ENCODE assay signal across 21 cellular contexts in the genomic region with DNA sequence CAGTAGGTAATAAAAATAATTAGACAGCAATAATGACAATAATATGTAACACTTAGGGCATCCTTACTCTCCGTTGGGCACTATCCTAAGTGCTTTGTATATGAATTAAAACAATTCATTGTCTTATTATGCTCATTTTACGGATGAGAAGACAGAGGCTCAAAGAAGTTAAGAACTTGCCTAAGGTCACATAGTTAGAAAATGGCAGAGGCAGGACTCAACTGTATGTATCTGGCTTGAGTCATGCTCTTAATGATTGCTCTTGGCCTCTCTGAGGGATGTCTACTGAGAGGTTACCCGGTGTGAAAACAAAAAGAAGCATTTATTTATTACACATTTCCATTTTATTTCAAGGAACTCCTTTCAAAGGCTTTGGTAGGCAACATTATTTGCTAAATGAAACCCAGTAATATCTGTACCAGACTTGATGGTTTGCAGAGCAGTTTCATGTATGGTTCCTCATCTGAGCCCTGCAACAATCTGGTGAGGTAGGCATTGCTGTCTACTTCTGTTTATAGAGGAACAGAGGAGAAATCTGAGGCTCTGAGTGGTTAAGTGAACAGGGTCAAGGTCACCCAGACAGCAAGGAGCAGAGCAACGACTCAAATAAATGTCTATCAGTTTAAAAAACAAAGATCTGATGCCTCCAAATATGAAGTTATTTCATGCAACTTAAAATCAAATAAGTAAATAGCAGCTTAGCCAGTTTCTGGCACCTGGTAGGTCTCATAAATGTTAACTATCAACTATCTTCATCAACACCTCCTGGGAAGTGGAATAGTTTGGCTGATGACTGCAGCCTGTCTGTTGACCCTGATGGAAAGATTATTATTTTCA. TPM values are rescaled to one million over a fixed set of nuclear protein-coding genes. Genes with fewer than 3 reads are reported as not detected.
DNase-seq lines count a peak whose midpoint lies in the region; ATAC-seq, FAIRE-seq and TF ChIP-seq lines count a peak whose summit lies in the region.
"Had no signal": no experiment of that assay in that cellular context is flagged by ENCODE, and none has a peak within 500 bp of the region (broad histone marks: within the 10 kb centered on the region; RNA-seq: fewer than 3 reads in every experiment).

No MANE protein-coding gene starts in this region.

- H3K9me3 ChIP-seq in astrocyte (ENCODE audit: insufficient read depth, low read depth, low read length) (no peaks in the 10 kb centered on the region), liver (ENCODE audit: control insufficient read depth in 4 of 4, low read length in 3 of 4) (no peaks in the 10 kb centered on the region), uterus (no peaks in the 10 kb centered on the region)
- H3K9me3 ChIP-seq: left ventricle myocardium inferior, ovary had no signal

- H3K36me3 ChIP-seq in astrocyte (ENCODE audit: insufficient read depth, low read length): no peaks in the 10 kb centered on the region
- no peaks in the 10 kb centered on the region for H3K36me3 ChIP-seq in liver (ENCODE audit: control insufficient read depth in 4 of 4, insufficient read depth in 3 of 4, low read depth in 1 of 4, low read length in 3 of 4)
- H3K36me3 ChIP-seq in uterus: no peaks in the 10 kb centered on the region
- H3K36me3 ChIP-seq: left ventricle myocardium inferior, ovary had no signal

- TF ChIP-seq RAD21 in liver (IDR thresholded peaks at IDR 0.05): no peak

- 74% methylated on average over 4 of the region's 4 CpGs for WGBS in liver

- peaks cover 2% of the 10 kb centered on the region for H3K27me3 ChIP-seq in astrocyte (ENCODE audit: insufficient read depth, low read length)
- no peaks in the 10 kb centered on the region for H3K27me3 ChIP-seq in liver (ENCODE audit: control insufficient read depth in 4 of 4, insufficient read depth in 4 of 4, low read length in 3 of 4)
- no peaks in the 10 kb centered on the region for H3K27me3 ChIP-seq in uterus
- H3K27me3 ChIP-seq: foreskin keratinocyte, ovary had no signal

- no peak overlapping the region for H3K4me3 Mint-ChIP-seq in activated CD4-positive, alpha-beta memory T cell treated with anti-CD3 and anti-CD28 coated beads for 36 hours
- no peak overlapping the region for H3K4me3 Mint-ChIP-seq in activated CD4-positive, alpha-beta memory T cell treated with anti-CD3 and anti-CD28 coated beads, Interleukin-2, amount 10 ng/mL, durations not matched to agents 7 days and 5 days
- no peak overlapping the region for H3K4me3 Mint-ChIP-seq in astrocyte (ENCODE audit: unreplicated experiment)
- H3K4me3 Mint-ChIP-seq in stimulated activated naive CD8-positive, alpha-beta T cell treated with anti-CD3 and anti-CD28 coated beads, Interleukin-15, amount 100 ng/mL, for 72 hours: no peak overlapping the region
- H3K4me3 Mint-ChIP-seq: CD14-positive monocyte had no signal

- peaks cover 32% of the 10 kb centered on the region for H3K4me1 Mint-ChIP-seq in activated CD4-positive, alpha-beta memory T cell treated with anti-CD3 and anti-CD28 coated beads for 36 hours (ENCODE audit: low read depth)
- H3K4me1 Mint-ChIP-seq in activated CD4-positive, alpha-beta memory T cell treated with anti-CD3 and anti-CD28 coated beads, Interleukin-2, amount 10 ng/mL, durations not matched to agents 7 days and 5 days: peaks cover 12% of the 10 kb centered on the region
- peaks cover 25% of the 10 kb centered on the region for H3K4me1 Mint-ChIP-seq in astrocyte (ENCODE audit: low read depth, unreplicated experiment)
- peaks cover 8% of the 10 kb centered on the region for H3K4me1 Mint-ChIP-seq in stimulated activated naive CD8-positive, alpha-beta T cell treated with anti-CD3 and anti-CD28 coated beads, Interleukin-15, amount 100 ng/mL, for 72 hours

- H3K27ac ChIP-seq in astrocyte (ENCODE audit: low read depth, low read length): no peak overlapping the region
- peak overlapping the region; percentile 70 to 87 for H3K27ac ChIP-seq in liver (ENCODE audit: low read depth in 1 of 2, low read length in 2 of 2)
- peak overlapping the region; percentile 89 to 93 for H3K27ac ChIP-seq in uterus
- H3K27ac ChIP-seq: left ventricle myocardium inferior, ovary had no signal

- POLR2A ChIA-PET in activated CD4-positive, alpha-beta memory T cell treated with anti-CD3 and anti-CD28 coated beads for 36 hours (lab: Charles Lee): no interaction called here
- POLR2A ChIA-PET in activated CD4-positive, alpha-beta memory T cell treated with anti-CD3 and anti-CD28 coated beads, Interleukin-2, amount 10 ng/mL, durations not matched to agents 7 days and 5 days (lab: Charles Lee): no interaction called here

- H3K4me1 ChIP-seq in astrocyte (ENCODE audit: insufficient read depth, low read length) (peaks cover 18% of the 10 kb centered on the region), liver (ENCODE audit: control insufficient read depth in 4 of 4, insufficient read depth in 4 of 4, low read length in 3 of 4) (peaks cover 8 to 44% (median 30%) of the 10 kb centered on the region in 4 donors), uterus (peaks cover 15 to 17% of the 10 kb centered on the region in 2 donors)

- FAIRE-seq in astrocyte (lab: Jason Lieb, UNC): no peak
- FAIRE-seq: small intestine had no signal

- H3K9me3 Mint-ChIP-seq in activated CD4-positive, alpha-beta memory T cell treated with anti-CD3 and anti-CD28 coated beads for 36 hours: no peaks in the 10 kb centered on the region
- no peaks in the 10 kb centered on the region for H3K9me3 Mint-ChIP-seq in activated CD4-positive, alpha-beta memory T cell treated with anti-CD3 and anti-CD28 coated beads, Interleukin-2, amount 10 ng/mL, durations not matched to agents 7 days and 5 days
- H3K9me3 Mint-ChIP-seq in astrocyte (ENCODE audit: unreplicated experiment): no peaks in the 10 kb centered on the region
- no peaks in the 10 kb centered on the region for H3K9me3 Mint-ChIP-seq in stimulated activated naive CD8-positive, alpha-beta T cell treated with anti-CD3 and anti-CD28 coated beads, Interleukin-15, amount 100 ng/mL, for 72 hours

- intact Hi-C loops in activated CD4-positive, alpha-beta memory T cell treated with anti-CD3 and anti-CD28 coated beads for 36 hours (cut with micrococcal nuclease): loop anchor here (1.0 kb wide), 1 partner anchor 19 kb away; no protein-coding TSS in a partner anchor
- intact Hi-C loops in uterus (cut with DNase I; ENCODE audit: low total_unique reads): no loop called here

- no peaks in the 10 kb centered on the region for H3K36me3 Mint-ChIP-seq in activated CD4-positive, alpha-beta memory T cell treated with anti-CD3 and anti-CD28 coated beads for 36 hours
- H3K36me3 Mint-ChIP-seq in activated CD4-positive, alpha-beta memory T cell treated with anti-CD3 and anti-CD28 coated beads, Interleukin-2, amount 10 ng/mL, durations not matched to agents 7 days and 5 days (ENCODE audit: low read depth): no peaks in the 10 kb centered on the region
- H3K36me3 Mint-ChIP-seq in astrocyte (ENCODE audit: low read depth, unreplicated experiment): no peaks in the 10 kb centered on the region
- H3K36me3 Mint-ChIP-seq: CD14-positive monocyte had no signal

- CTCF ChIA-PET in activated CD4-positive, alpha-beta memory T cell treated with anti-CD3 and anti-CD28 coated beads for 36 hours (lab: Charles Lee): interaction anchor here (0.7 to 1.7 kb wide), 3 partner anchors 22 to 91 kb away, joined by 3 to 9 read pairs (median 4); partner anchors contain the start of gene BCAS4
- CTCF ChIA-PET in activated CD4-positive, alpha-beta memory T cell treated with anti-CD3 and anti-CD28 coated beads, Interleukin-2, amount 10 ng/mL, durations not matched to agents 7 days and 5 days (lab: Charles Lee): no interaction called here

- no peaks in the 10 kb centered on the region for H3K79me2 ChIP-seq in astrocyte (ENCODE audit: insufficient read depth, low read length)

- no peak overlapping the region for H3K4me3 ChIP-seq in astrocyte (ENCODE audit: insufficient read depth, low read depth, low read length)
- peak overlapping the region in 2 of 3 donors; percentile 21 to 33 for H3K4me3 ChIP-seq in liver (ENCODE audit: low read depth in 1 of 3, low read length in 3 of 3)
- no peak overlapping the region for H3K4me3 ChIP-seq in uterus
- H3K4me3 ChIP-seq: left ventricle myocardium inferior, ovary had no signal

- no peak for ATAC-seq in stimulated activated naive CD8-positive, alpha-beta T cell treated with anti-CD3 and anti-CD28 coated beads, Interleukin-15, amount 100 ng/mL, for 72 hours
- ATAC-seq: activated CD4-positive, CD25-positive, alpha-beta regulatory T cell treated with anti-CD3 and anti-CD28 coated beads, Interleukin-2, amount 50 U/mL, for 24 hours; foreskin keratinocyte had no signal

- H2AFZ ChIP-seq in astrocyte (ENCODE audit: low read depth, low read length): no peak overlapping the region

- no peak for TF ChIP-seq POLR2A in uterus (IDR thresholded peaks at IDR 0.05)

- H3K9ac ChIP-seq in astrocyte (ENCODE audit: low read length) (no peak overlapping the region), liver (ENCODE audit: low read depth in 1 of 2, low read length in 2 of 2) (no peak overlapping the region)

- no peak overlapping the region for H3K4me2 ChIP-seq in astrocyte (ENCODE audit: low read length)

- TF ChIP-seq CTCF in astrocyte (IDR thresholded peaks at IDR 0.05; ENCODE audit: insufficient read depth, low read depth, low read length) (no peak), liver (IDR thresholded peaks at IDR 0.05; ENCODE audit: low read depth, low read length, missing input control) (no peak), uterus (IDR thresholded peaks at IDR 0.05) (no peak)

- peak overlapping the region; percentile 50 for H3K27ac Mint-ChIP-seq in activated CD4-positive, alpha-beta memory T cell treated with anti-CD3 and anti-CD28 coated beads for 36 hours
- no peak overlapping the region for H3K27ac Mint-ChIP-seq in activated CD4-positive, alpha-beta memory T cell treated with anti-CD3 and anti-CD28 coated beads, Interleukin-2, amount 10 ng/mL, durations not matched to agents 7 days and 5 days
- peak overlapping the region; percentile 69 for H3K27ac Mint-ChIP-seq in astrocyte (ENCODE audit: unreplicated experiment)
- no peak overlapping the region for H3K27ac Mint-ChIP-seq in stimulated activated naive CD8-positive, alpha-beta T cell treated with anti-CD3 and anti-CD28 coated beads, Interleukin-15, amount 100 ng/mL, for 72 hours
- H3K27ac Mint-ChIP-seq: CD14-positive monocyte had no signal

- DNase-seq in activated CD4-positive, alpha-beta memory T cell treated with anti-CD3 and anti-CD28 coated beads for 36 hours: peak; percentile 13
- DNase-seq in activated CD4-positive, alpha-beta memory T cell treated with anti-CD3 and anti-CD28 coated beads, Interleukin-2, amount 10 ng/mL, durations not matched to agents 7 days and 5 days: no peak
- DNase-seq in astrocyte (ENCODE audit: low read depth) (no peak), uterus (no peak), hippocampal formation (lab: John Stamatoyannopoulos, UW) (no peak)
- no peak for DNase-seq in stimulated activated naive CD8-positive, alpha-beta T cell treated with anti-CD3 and anti-CD28 coated beads, Interleukin-15, amount 100 ng/mL, for 72 hours
- DNase-seq in activated CD4-positive, CD25-positive, alpha-beta regulatory T cell treated with anti-CD3 and anti-CD28 coated beads, Interleukin-2, amount 50 U/mL, for 72 hours: no peak
- DNase-seq: activated effector memory CD4-positive, alpha-beta T cell treated with anti-CD3 and anti-CD28 coated beads, Interleukin-2, amount 50 U/mL, for 16 hours; amygdala; DMS79 treated with DMSO at 0.1 percent for 48 hours; foreskin keratinocyte; KG1; left ventricle myocardium inferior; NCI-H1436 treated with DMSO at 0.1 percent for 48 hours; NCI-H226 had no signal

- no peaks in the 10 kb centered on the region for H3K27me3 Mint-ChIP-seq in activated CD4-positive, alpha-beta memory T cell treated with anti-CD3 and anti-CD28 coated beads for 36 hours
- no peaks in the 10 kb centered on the region for H3K27me3 Mint-ChIP-seq in activated CD4-positive, alpha-beta memory T cell treated with anti-CD3 and anti-CD28 coated beads, Interleukin-2, amount 10 ng/mL, durations not matched to agents 7 days and 5 days
- H3K27me3 Mint-ChIP-seq in astrocyte (ENCODE audit: low read depth, unreplicated experiment): no peaks in the 10 kb centered on the region
- no peaks in the 10 kb centered on the region for H3K27me3 Mint-ChIP-seq in stimulated activated naive CD8-positive, alpha-beta T cell treated with anti-CD3 and anti-CD28 coated beads, Interleukin-15, amount 100 ng/mL, for 72 hours

- H4K20me1 ChIP-seq in astrocyte (ENCODE audit: insufficient read depth, low read length): no peaks in the 10 kb centered on the region

RNA-seq across cellular contexts. Expression of gene PARD6B, which starts 4.2 kb away (rescaled TPM):
- total RNA-seq in activated CD4-positive, alpha-beta memory T cell treated with anti-CD3 and anti-CD28 coated beads for 36 hours: 1 to 10 TPM; 6.3 to 8.2 TPM
- total RNA-seq in activated CD4-positive, alpha-beta memory T cell treated with anti-CD3 and anti-CD28 coated beads, Interleukin-2, amount 10 ng/mL, durations not matched to agents 7 days and 5 days: 1 to 10 TPM; 4.3 to 6.2 TPM
- 10.1 and 13.1 TPM in 2 replicates for total RNA-seq in astrocyte
- 1 to 10 TPM; 6.2 to 8.8 TPM for total RNA-seq in liver
- 1 to 10 TPM; 1.2 to 5.7 TPM for polyA plus RNA-seq in liver
- 10 to 100 TPM in 2 of 4 donors, 1 to 10 TPM in 2; 2.0 to 13.2 (median 7.8) TPM for total RNA-seq in uterus

RNA-seq across cellular contexts. Expression of gene RIPOR3, which starts 35.8 kb away (rescaled TPM):
- not detected for total RNA-seq in activated CD4-positive, alpha-beta memory T cell treated with anti-CD3 and anti-CD28 coated beads for 36 hours
- not detected for total RNA-seq in activated CD4-positive, alpha-beta memory T cell treated with anti-CD3 and anti-CD28 coated beads, Interleukin-2, amount 10 ng/mL, durations not matched to agents 7 days and 5 days
- total RNA-seq in astrocyte (0.29 and 0.39 TPM in 2 replicates), liver (10 to 100 TPM; 23.8 to 90.3 TPM), uterus (10 to 100 TPM in 3 of 4 donors, 1 to 10 TPM in 1; 9.1 to 85.4 (median 17.8) TPM)
- polyA plus RNA-seq in liver: 1 to 10 TPM; 5.6 to 8.9 TPM
- total RNA-seq: T-helper 2 cell treated with Interferon-gamma antibody and Interleukin-4, amounts not matched to agents 100 ng/mL and 5 ng/mL, for 36 hours had no signal
- polyA plus RNA-seq: CD14-positive monocyte had no signal

Comparison
In these comparisons a context has a peak if more than half of its experiments do, and no peak if none do; other contexts are left out.
1. H3K27ac Mint-ChIP-seq: peak in activated CD4-positive, alpha-beta memory T cell treated with anti-CD3 and anti-CD28 coated beads for 36 hours (single experiment) and astrocyte (single experiment); none in activated CD4-positive, alpha-beta memory T cell treated with anti-CD3 and anti-CD28 coated beads, Interleukin-2, amount 10 ng/mL, durations not matched to agents 7 days and 5 days (single experiment) and stimulated activated naive CD8-positive, alpha-beta T cell treated with anti-CD3 and anti-CD28 coated beads, Interleukin-15, amount 100 ng/mL, for 72 hours (0 of 2).
2. H3K4me3 ChIP-seq: peak in liver (2 of 3); none in astrocyte (single experiment) and uterus (0 of 2).